In genomic region chr2:27060323-27060722, GRCh38 we compare ENCODE assay signal across 23 cellular contexts. TPM values are rescaled to one million over a fixed set of nuclear protein-coding genes. Genes with fewer than 3 reads are reported as not detected.
DNase-seq lines count a peak whose midpoint lies in the region; ATAC-seq, FAIRE-seq and TF ChIP-seq lines count a peak whose summit lies in the region.
"Had no signal": no experiment of that assay in that cellular context is flagged by ENCODE, and none has a peak within 500 bp of the region (broad histone marks: within the 10 kb centered on the region; RNA-seq: fewer than 3 reads in every experiment).

No MANE protein-coding gene starts in this region.

- H3K27me3 ChIP-seq in K562 (ENCODE audit: control insufficient read depth in 2 of 2, insufficient read depth in 2 of 2, low read length in 2 of 2): no peaks in the 10 kb centered on the region
- H3K27me3 ChIP-seq in sigmoid colon: no peaks in the 10 kb centered on the region

- CTCF ChIA-PET in K562 (lab: Yijun Ruan, JAX; ENCODE audit: low intra/inter-chr PET ratio): no interaction called here

- POLR2A ChIA-PET in K562 (lab: Yijun Ruan, JAX): interaction anchor here (1.0 to 10.5 kb wide), 5 partner anchors 6 to 35 kb away, joined by 3 to 112 read pairs (median 8); partner anchors contain the start of genes AGBL5 and OST4

- intact Hi-C loops in K562 (cut with micrococcal nuclease): no loop called here
- intact Hi-C loops in sigmoid colon (cut with DNase I): no loop called here

- H3K9me1 ChIP-seq in K562 (ENCODE audit: control insufficient read depth, insufficient read depth, low read length): no peaks in the 10 kb centered on the region

- no TSS peak for BruUV-seq in K562 (replicated peaks; lab: Mats Ljungman, UMichigan)

- ATAC-seq in K562: no peak

- H3K36me3 ChIP-seq in K562 (ENCODE audit: control insufficient read depth, insufficient read depth, low read length) (peaks cover 58% of the 10 kb centered on the region), sigmoid colon (peaks cover 6 to 69% (median 14%) of the 10 kb centered on the region in 4 donors)

- no peak for TF ChIP-seq CTCF in K562 (IDR thresholded peaks at IDR 0.05 in 2 of 3, conservative IDR thresholded peaks at IDR 0.05 in 1 of 3; ENCODE audit: insufficient read depth in 2 of 3, low read depth in 1 of 3, low read length in 3 of 3)
- no peak for TF ChIP-seq CTCF in sigmoid colon (IDR thresholded peaks at IDR 0.05)

- DNase-seq in NCI-H2107 treated with DMSO at 0.1 percent for 48 hours (lab: John Stamatoyannopoulos, UW; ENCODE audit: unreplicated experiment) (peak; percentile 84), NCI-H2107 (lab: John Stamatoyannopoulos, UW) (no peak), NCI-H2227 treated with DMSO at 0.1 percent for 48 hours (lab: John Stamatoyannopoulos, UW) (peak; percentile 67), K562 (ENCODE audit: extremely low read depth in 1 of 4, low spot score in 3 of 4) (no peak), sigmoid colon (peak; percentile 35), NCI-H748 (lab: John Stamatoyannopoulos, UW; ENCODE audit: unreplicated experiment) (no peak), frontal cortex (ENCODE audit: low spot score in 2 of 2) (no peak), epidermal melanocyte (ENCODE audit: insufficient read length, low spot score) (no peak)
- DNase-seq: COR-L47, GDM1, GM23248, IMR-90, Karpas-422, NCI-H1436, NCI-H1930, NCI-H510A treated with DMSO at 0.1 percent for 48 hours, NCI-H82, OCI-M1, RPMI8226, SIG-M5 had no signal

- no peak overlapping the region for H3K4me2 ChIP-seq in K562 (ENCODE audit: insufficient read depth, low read length)

- H3K4me1 ChIP-seq in K562 (replicated peaks in 1 of 2; ENCODE audit: control insufficient read depth in 2 of 2, insufficient read depth in 2 of 2, low read length in 2 of 2) (peaks cover 34 to 39% of the 10 kb centered on the region in 2 experiments), sigmoid colon (peaks cover 0 to 9% (median 2%) of the 10 kb centered on the region in 4 donors)
- H3K4me1 ChIP-seq: HAP-1 had no signal

- H2AFZ ChIP-seq in K562 (ENCODE audit: low read depth, low read length): no peak overlapping the region
- H2AFZ ChIP-seq: GM23248 had no signal

- no peaks in the 10 kb centered on the region for H3K9me3 ChIP-seq in K562 (replicated peaks; ENCODE audit: control insufficient read depth, insufficient read depth, low read depth, low read length)
- H3K9me3 ChIP-seq in sigmoid colon: no peaks in the 10 kb centered on the region
- H3K9me3 ChIP-seq: HAP-1 had no signal

- no peak for TF ChIP-seq POLR2A in K562 (conservative IDR thresholded peaks at IDR 0.05)
- TF ChIP-seq POLR2A in sigmoid colon (IDR thresholded peaks at IDR 0.05): no peak

- WGBS in K562 (ENCODE audit: insufficient coverage, low coverage, missing lambda C conversion rate): 69% methylated on average over 3 of the region's 3 CpGs
- WGBS in sigmoid colon, 2 donors: 95 to 98% methylated on average over 3 of the region's 3 CpGs

- in situ Hi-C loops in K562 (cut with MboI): no loop called here

- H3K4me3 ChIP-seq in K562: no peak overlapping the region
- no peak overlapping the region for H3K4me3 ChIP-seq in sigmoid colon
- H3K4me3 ChIP-seq: GM23248, HAP-1 had no signal

- H4K20me1 ChIP-seq in K562 (replicated peaks; ENCODE audit: control insufficient read depth, insufficient read depth, low read length): no peaks in the 10 kb centered on the region

- H3K27ac ChIP-seq in K562 (ENCODE audit: extremely low read depth, low read depth, low read length) (peak overlapping the region; percentile 12; the same call in 1 of the 3 replicates), sigmoid colon (no peak overlapping the region)
- H3K27ac ChIP-seq: GM23248, HL-60 had no signal

- no peak for TF ChIP-seq RAD21 in K562 (CRISPR knock-in tag; conservative IDR thresholded peaks at IDR 0.05 in 1 of 2, IDR thresholded peaks at IDR 0.05 in 1 of 2)

- FAIRE-seq in K562 (lab: Jason Lieb, UNC): no peak
- no peak for FAIRE-seq in frontal cortex (lab: Jason Lieb, UNC)
- FAIRE-seq: GM19239 had no signal

- TF ChIP-seq EP300 in K562 (IDR thresholded peaks at IDR 0.05; ENCODE audit: low read length): no peak
- TF ChIP-seq EP300 in sigmoid colon (IDR thresholded peaks at IDR 0.05): no peak

- no peaks in the 10 kb centered on the region for H3K79me2 ChIP-seq in K562 (ENCODE audit: control insufficient read depth, insufficient read depth, low read length)

- peak overlapping the region in 1 of 2 experiments; percentile 9; a peak in 1 of 4 replicates for H3K9ac ChIP-seq in K562 (ENCODE audit: insufficient read depth in 1 of 2, low read depth in 2 of 2, low read length in 2 of 2)
- H3K9ac ChIP-seq: GM23248 had no signal

RNA-seq across cellular contexts. Expression of gene AGBL5, which starts 8.9 kb away (rescaled TPM):
- 40.2 and 80.6 TPM in 2 replicates for total RNA-seq in K562 (2011; cell fraction: chromatin; rRNA removed; ENCODE audit: low replicate concordance)
- 34.5 and 47.0 TPM in 2 replicates for total RNA-seq in K562 (2011; cell fraction: nucleolus; rRNA removed)
- total RNA-seq in K562 (2011; cell fraction: nucleoplasm; rRNA removed): 34.2 and 36.7 TPM in 2 replicates
- total RNA-seq in K562 (2014; rRNA removed): 26.2 and 30.3 TPM in 2 replicates
- total RNA-seq in K562 (2014; rRNA removed; fragmentation: Illumina TruSeq; extraction: Trizol): 25.8 and 26.4 TPM in 2 replicates
- 28.7 and 29.1 TPM in 2 replicates for total RNA-seq in K562 (2015; rRNA removed; fragmentation: Illumina TruSeq; extraction: Trizol)
- total RNA-seq in K562 (2021): 37.6 and 40.3 TPM in 2 replicates
- polyA plus RNA-seq in K562 (2011; rRNA removed): 48.3 and 52.7 TPM in 2 replicates
- polyA plus RNA-seq in K562 (2011; cell fraction: cytosol; rRNA removed): 61.4 and 68.7 TPM in 2 replicates
- polyA plus RNA-seq in K562 (2011; cell fraction: nucleus; rRNA removed): 59.7 and 61.5 TPM in 2 replicates
- polyA plus RNA-seq in K562 (2012): 33.2 and 62.0 TPM in 2 replicates
- polyA plus RNA-seq in K562 (2014; fragmentation: Illumina TruSeq; extraction: Trizol): 49.5 and 52.3 TPM in 2 replicates
- polyA plus RNA-seq in K562 (2014; fragmentation: Nextera tagmentation; extraction: Ambion mirVana): 1 to 10 TPM; 3.3 to 6.3 TPM
- polyA plus RNA-seq in K562 (2014; rRNA removed): 24.9 and 33.8 TPM in 2 replicates
- 42.1 and 50.9 TPM in 2 replicates for polyA minus RNA-seq in K562 (2011; rRNA and poly(A)+ RNA removed)
- 22.4 and 26.2 TPM in 2 replicates for polyA minus RNA-seq in K562 (2011; cell fraction: cytosol; rRNA and poly(A)+ RNA removed)
- polyA minus RNA-seq in K562 (2011; cell fraction: nucleus; rRNA and poly(A)+ RNA removed): 20.7 and 27.2 TPM in 2 replicates
- total RNA-seq in sigmoid colon: 10 to 100 TPM; 16.8 to 23.3 (median 18.1) TPM
- 10 to 100 TPM; 12.4 to 16.2 (median 13.4) TPM for polyA plus RNA-seq in sigmoid colon
- 13.5 TPM for total RNA-seq in frontal cortex

RNA-seq across cellular contexts. Expression of gene OST4, which starts 11.1 kb away (rescaled TPM):
- 32.9 and 75.2 TPM in 2 replicates for total RNA-seq in K562 (2011; cell fraction: chromatin; rRNA removed; ENCODE audit: low replicate concordance)
- total RNA-seq in K562 (2011; cell fraction: nucleolus; rRNA removed): 76.6 and 92.2 TPM in 2 replicates
- total RNA-seq in K562 (2011; cell fraction: nucleoplasm; rRNA removed): 88.9 and 136 TPM in 2 replicates
- 186 and 199 TPM in 2 replicates for total RNA-seq in K562 (2014; rRNA removed)
- 263 and 292 TPM in 2 replicates for total RNA-seq in K562 (2014; rRNA removed; fragmentation: Illumina TruSeq; extraction: Trizol)
- total RNA-seq in K562 (2015; rRNA removed; fragmentation: Illumina TruSeq; extraction: Trizol): 335 and 366 TPM in 2 replicates
- total RNA-seq in K562 (2021): 239 and 266 TPM in 2 replicates
- polyA plus RNA-seq in K562 (2011; rRNA removed): 328 and 435 TPM in 2 replicates
- polyA plus RNA-seq in K562 (2011; cell fraction: cytosol; rRNA removed): 794 and 995 TPM in 2 replicates
- 204 and 270 TPM in 2 replicates for polyA plus RNA-seq in K562 (2011; cell fraction: nucleus; rRNA removed)
- 363 and 494 TPM in 2 replicates for polyA plus RNA-seq in K562 (2012)
- 503 and 545 TPM in 2 replicates for polyA plus RNA-seq in K562 (2014; fragmentation: Illumina TruSeq; extraction: Trizol)
- 1,000 to 10,000 TPM; 1,144 to 1,155 TPM for polyA plus RNA-seq in K562 (2014; fragmentation: Nextera tagmentation; extraction: Ambion mirVana)
- 355 and 369 TPM in 2 replicates for polyA plus RNA-seq in K562 (2014; rRNA removed)
- polyA minus RNA-seq in K562 (2011; rRNA and poly(A)+ RNA removed): 170 and 193 TPM in 2 replicates
- 371 and 384 TPM in 2 replicates for polyA minus RNA-seq in K562 (2011; cell fraction: cytosol; rRNA and poly(A)+ RNA removed)
- 63.4 and 99.5 TPM in 2 replicates for polyA minus RNA-seq in K562 (2011; cell fraction: nucleus; rRNA and poly(A)+ RNA removed)
- total RNA-seq in sigmoid colon: 100 to 1,000 TPM; 244 to 428 (median 382) TPM
- 100 to 1,000 TPM; 366 to 688 (median 635) TPM for polyA plus RNA-seq in sigmoid colon
- 163 TPM for total RNA-seq in frontal cortex

RNA-seq across cellular contexts. Expression of gene EMILIN1, which starts 18.1 kb away (rescaled TPM):
- total RNA-seq in K562 (2011; cell fraction: chromatin; rRNA removed; ENCODE audit: low replicate concordance): 0.26 and 1.00 TPM in 2 replicates
- 1.6 and 2.0 TPM in 2 replicates for total RNA-seq in K562 (2011; cell fraction: nucleolus; rRNA removed)
- total RNA-seq in K562 (2011; cell fraction: nucleoplasm; rRNA removed): 0.51 and 0.61 TPM in 2 replicates
- 2.2 and 2.7 TPM in 2 replicates for total RNA-seq in K562 (2014; rRNA removed)
- total RNA-seq in K562 (2014; rRNA removed; fragmentation: Illumina TruSeq; extraction: Trizol): 0.04 TPM in 1 of 2 replicates, not detected in the other
- 0.54 and 0.75 TPM in 2 replicates for total RNA-seq in K562 (2015; rRNA removed; fragmentation: Illumina TruSeq; extraction: Trizol)
- total RNA-seq in K562 (2021): 1.0 and 1.5 TPM in 2 replicates
- 0.24 and 0.43 TPM in 2 replicates for polyA plus RNA-seq in K562 (2011; rRNA removed)
- polyA plus RNA-seq in K562 (2011; cell fraction: cytosol; rRNA removed): 0.63 and 1.3 TPM in 2 replicates
- 1.1 and 2.4 TPM in 2 replicates for polyA plus RNA-seq in K562 (2011; cell fraction: nucleus; rRNA removed)
- polyA plus RNA-seq in K562 (2012): 1.1 and 1.7 TPM in 2 replicates
- 0.06 and 0.37 TPM in 2 replicates for polyA plus RNA-seq in K562 (2014; fragmentation: Illumina TruSeq; extraction: Trizol)
- not detected for polyA plus RNA-seq in K562 (2014; fragmentation: Nextera tagmentation; extraction: Ambion mirVana)
- polyA plus RNA-seq in K562 (2014; rRNA removed): 0.94 and 1.1 TPM in 2 replicates
- 0.12 and 0.25 TPM in 2 replicates for polyA minus RNA-seq in K562 (2011; rRNA and poly(A)+ RNA removed)
- polyA minus RNA-seq in K562 (2011; cell fraction: cytosol; rRNA and poly(A)+ RNA removed): 0.46 and 0.67 TPM in 2 replicates
- polyA minus RNA-seq in K562 (2011; cell fraction: nucleus; rRNA and poly(A)+ RNA removed): 0.78 and 0.94 TPM in 2 replicates
- 100 to 1,000 TPM; 156 to 350 (median 279) TPM for total RNA-seq in sigmoid colon
- polyA plus RNA-seq in sigmoid colon: 10 to 100 TPM in 1 of 3 donors, 1 to 10 TPM in 2; 4.8 to 50.9 (median 5.3) TPM
- total RNA-seq in frontal cortex: 4.1 TPM

RNA-seq across cellular contexts. Expression of gene KHK, which starts 26.2 kb away (rescaled TPM):
- 2.0 and 6.1 TPM in 2 replicates for total RNA-seq in K562 (2011; cell fraction: chromatin; rRNA removed; ENCODE audit: low replicate concordance)
- total RNA-seq in K562 (2011; cell fraction: nucleolus; rRNA removed): 5.5 and 8.5 TPM in 2 replicates
- 5.1 and 5.5 TPM in 2 replicates for total RNA-seq in K562 (2011; cell fraction: nucleoplasm; rRNA removed)
- total RNA-seq in K562 (2014; rRNA removed) (5.8 and 9.8 TPM in 2 replicates), K562 (2014; rRNA removed; fragmentation: Illumina TruSeq; extraction: Trizol) (2.4 and 3.6 TPM in 2 replicates), K562 (2015; rRNA removed; fragmentation: Illumina TruSeq; extraction: Trizol) (8.8 and 9.2 TPM in 2 replicates), K562 (2021) (10.7 and 13.2 TPM in 2 replicates), sigmoid colon (1 to 10 TPM; 1.6 to 5.3 (median 3.8) TPM), frontal cortex (4.9 TPM)
- polyA plus RNA-seq in K562 (2011; rRNA removed) (3.4 and 3.7 TPM in 2 replicates), K562 (2014; fragmentation: Illumina TruSeq; extraction: Trizol) (6.2 TPM in 2 replicates), K562 (2014; fragmentation: Nextera tagmentation; extraction: Ambion mirVana) (1 to 10 TPM; 1.5 to 2.7 TPM), K562 (2014; rRNA removed) (4.8 and 5.2 TPM in 2 replicates), sigmoid colon (10 to 100 TPM in 1 of 3 donors, 1 to 10 TPM in 2; 2.4 to 12.7 (median 6.7) TPM)
- polyA plus RNA-seq in K562 (2011; cell fraction: cytosol; rRNA removed): 4.3 and 6.2 TPM in 2 replicates
- 9.1 and 9.7 TPM in 2 replicates for polyA plus RNA-seq in K562 (2011; cell fraction: nucleus; rRNA removed)
- 15.4 and 17.5 TPM in 2 replicates for polyA plus RNA-seq in K562 (2012)
- 2.0 and 2.2 TPM in 2 replicates for polyA minus RNA-seq in K562 (2011; rRNA and poly(A)+ RNA removed)
- 5.2 and 6.2 TPM in 2 replicates for polyA minus RNA-seq in K562 (2011; cell fraction: cytosol; rRNA and poly(A)+ RNA removed)
- polyA minus RNA-seq in K562 (2011; cell fraction: nucleus; rRNA and poly(A)+ RNA removed): 3.3 and 3.4 TPM in 2 replicates
- total RNA-seq: GM23248 had no signal

RNA-seq across cellular contexts. Expression of gene TMEM214, which starts 27.6 kb away (rescaled TPM):
- total RNA-seq in K562 (2011; cell fraction: chromatin; rRNA removed; ENCODE audit: low replicate concordance): 364 and 807 TPM in 2 replicates
- 428 and 514 TPM in 2 replicates for total RNA-seq in K562 (2011; cell fraction: nucleolus; rRNA removed)
- 376 and 406 TPM in 2 replicates for total RNA-seq in K562 (2011; cell fraction: nucleoplasm; rRNA removed)
- total RNA-seq in K562 (2014; rRNA removed): 18.9 and 23.7 TPM in 2 replicates
- 31.0 and 34.3 TPM in 2 replicates for total RNA-seq in K562 (2014; rRNA removed; fragmentation: Illumina TruSeq; extraction: Trizol)
- total RNA-seq in K562 (2015; rRNA removed; fragmentation: Illumina TruSeq; extraction: Trizol): 44.0 and 44.1 TPM in 2 replicates
- 78.5 and 79.6 TPM in 2 replicates for total RNA-seq in K562 (2021)
- 52.9 and 143 TPM in 2 replicates for polyA plus RNA-seq in K562 (2011; rRNA removed)
- 146 and 165 TPM in 2 replicates for polyA plus RNA-seq in K562 (2011; cell fraction: cytosol; rRNA removed)
- 466 and 543 TPM in 2 replicates for polyA plus RNA-seq in K562 (2011; cell fraction: nucleus; rRNA removed)
- 57.3 and 151 TPM in 2 replicates for polyA plus RNA-seq in K562 (2012)
- polyA plus RNA-seq in K562 (2014; fragmentation: Illumina TruSeq; extraction: Trizol): 76.9 and 81.4 TPM in 2 replicates
- 10 to 100 TPM; 11.4 to 14.8 TPM for polyA plus RNA-seq in K562 (2014; fragmentation: Nextera tagmentation; extraction: Ambion mirVana)
- polyA plus RNA-seq in K562 (2014; rRNA removed): 55.0 and 58.0 TPM in 2 replicates
- polyA minus RNA-seq in K562 (2011; rRNA and poly(A)+ RNA removed): 123 TPM in 2 replicates
- 96.4 and 118 TPM in 2 replicates for polyA minus RNA-seq in K562 (2011; cell fraction: cytosol; rRNA and poly(A)+ RNA removed)
- 142 and 264 TPM in 2 replicates for polyA minus RNA-seq in K562 (2011; cell fraction: nucleus; rRNA and poly(A)+ RNA removed)
- 10 to 100 TPM; 26.4 to 39.4 (median 35.0) TPM for total RNA-seq in sigmoid colon
- polyA plus RNA-seq in sigmoid colon: 10 to 100 TPM; 16.0 to 65.7 (median 16.2) TPM
- total RNA-seq in frontal cortex: 7.7 TPM

Comparison
In these comparisons a context has a peak if more than half of its experiments do, and no peak if none do; other contexts are left out.
1. DNase-seq: peak in NCI-H2107 treated with DMSO at 0.1 percent for 48 hours (single experiment), NCI-H2227 treated with DMSO at 0.1 percent for 48 hours (single experiment) and sigmoid colon (single experiment); none in NCI-H2107 (single experiment), K562 (0 of 4), NCI-H748 (single experiment), frontal cortex (0 of 2) and epidermal melanocyte (single experiment).
2. RNA of gene EMILIN1, which starts 18.1 kb away (total RNA-seq): 156 to 350 TPM in sigmoid colon; 4.1 TPM in frontal cortex (single experiment) and 0.04 to 2.7 TPM in K562; every median in the first group is over 10 times any median in the second.